ENCODE assay signal across 25 cellular contexts in genomic region chr16:55039042-55039441, GRCh38.
"Had no signal": no experiment of that assay in that cellular context is flagged by ENCODE, and none has a peak within 500 bp of the region (broad histone marks: within the 10 kb centered on the region; RNA-seq: fewer than 3 reads in every experiment).

No MANE protein-coding gene starts in this region.

- H3K9me3 ChIP-seq: esophagus squamous epithelium, heart right ventricle, lower lobe of right lung, neutrophil, pancreas, right atrium auricular region, sigmoid colon, thoracic aorta, tibial nerve, upper lobe of right lung, uterus had no signal

- H3K4me3 Mint-ChIP-seq: memory B cell; natural killer cell; stimulated activated effector memory CD8-positive, alpha-beta T cell treated with anti-CD3 and anti-CD28 coated beads, Interleukin-12 subunit alpha, Interleukin-12 subunit beta, amount 100 ng/mL, for 72 hours; stimulated activated naive CD8-positive, alpha-beta T cell treated with anti-CD3 and anti-CD28 coated beads, Interleukin-15, Interleukin-2, amounts not matched to agents 100 ng/mL and 50 ng/mL, for 24 hours had no signal

- H3K36me3 Mint-ChIP-seq: memory B cell; natural killer cell; stimulated activated effector memory CD8-positive, alpha-beta T cell treated with anti-CD3 and anti-CD28 coated beads, Interleukin-12 subunit alpha, Interleukin-12 subunit beta, amount 100 ng/mL, for 72 hours had no signal

- H3K27ac ChIP-seq: dorsolateral prefrontal cortex, esophagus squamous epithelium, heart right ventricle, lower lobe of right lung, neutrophil, pancreas, right atrium auricular region, sigmoid colon, thoracic aorta, tibial nerve, upper lobe of right lung, uterus had no signal

- H3K4me1 ChIP-seq: esophagus squamous epithelium, heart right ventricle, lower lobe of right lung, pancreas, right atrium auricular region, sigmoid colon, tibial nerve, upper lobe of right lung, uterus had no signal

- H3K4me1 Mint-ChIP-seq: memory B cell; natural killer cell; stimulated activated effector memory CD8-positive, alpha-beta T cell treated with anti-CD3 and anti-CD28 coated beads, Interleukin-12 subunit alpha, Interleukin-12 subunit beta, amount 100 ng/mL, for 72 hours had no signal

- DNase-seq: dorsolateral prefrontal cortex; effector memory CD4-positive, alpha-beta T cell; erythroblast; esophagus squamous epithelium; foreskin melanocyte; glutamatergic neuron; heart right ventricle; hippocampal formation; left ventricle myocardium superior; lower lobe of right lung; natural killer cell; pancreas; stimulated activated CD4-positive, alpha-beta T cell treated with anti-CD3 and anti-CD28 coated beads, Interleukin-2, amount 100 ng/mL, for 24 hours; stimulated activated CD4-positive, alpha-beta T cell treated with anti-CD3 and anti-CD28 coated beads, Interleukin-4, amount 100 ng/mL, for 24 hours; upper lobe of right lung; uterus had no signal

- H3K36me3 ChIP-seq: esophagus squamous epithelium, heart right ventricle, lower lobe of right lung, neutrophil, pancreas, right atrium auricular region, sigmoid colon, thoracic aorta, tibial nerve, upper lobe of right lung, uterus had no signal

- H3K4me3 ChIP-seq: dorsolateral prefrontal cortex, esophagus squamous epithelium, heart right ventricle, lower lobe of right lung, pancreas, right atrium auricular region, sigmoid colon, thoracic aorta, tibial nerve, upper lobe of right lung, uterus had no signal

- H3K27me3 ChIP-seq: neutrophil, pancreas, right atrium auricular region, tibial nerve, upper lobe of right lung, uterus had no signal

- H3K9me3 Mint-ChIP-seq: memory B cell; natural killer cell; stimulated activated effector memory CD8-positive, alpha-beta T cell treated with anti-CD3 and anti-CD28 coated beads, Interleukin-12 subunit alpha, Interleukin-12 subunit beta, amount 100 ng/mL, for 72 hours; stimulated activated naive CD8-positive, alpha-beta T cell treated with anti-CD3 and anti-CD28 coated beads, Interleukin-15, Interleukin-2, amounts not matched to agents 100 ng/mL and 50 ng/mL, for 24 hours had no signal

- H3K27ac Mint-ChIP-seq: memory B cell; natural killer cell; progenitor cell of endocrine pancreas; stimulated activated effector memory CD8-positive, alpha-beta T cell treated with anti-CD3 and anti-CD28 coated beads, Interleukin-12 subunit alpha, Interleukin-12 subunit beta, amount 100 ng/mL, for 72 hours; stimulated activated naive CD8-positive, alpha-beta T cell treated with anti-CD3 and anti-CD28 coated beads, Interleukin-15, Interleukin-2, amounts not matched to agents 100 ng/mL and 50 ng/mL, for 24 hours had no signal

- ATAC-seq: heart right ventricle; left ventricle myocardium superior; lower lobe of right lung; natural killer cell; pancreas; stimulated activated effector memory CD8-positive, alpha-beta T cell treated with anti-CD3 and anti-CD28 coated beads, Interleukin-12 subunit alpha, Interleukin-12 subunit beta, amount 100 ng/mL, for 72 hours; upper lobe of right lung had no signal

- H3K27me3 Mint-ChIP-seq: memory B cell had no signal
